In genomic region chr22:28243539-28243938, GRCh38 we compare ENCODE assay signal across 22 cellular contexts.
DNase-seq lines count a peak whose midpoint lies in the region; ATAC-seq and TF ChIP-seq lines count a peak whose summit lies in the region.
"Had no signal": no experiment of that assay in that cellular context is flagged by ENCODE, and none has a peak within 500 bp of the region (broad histone marks: within the 10 kb centered on the region; RNA-seq: fewer than 3 reads in every experiment).

No MANE protein-coding gene starts in this region.

- no peak for TF ChIP-seq CTCF in fibroblast of the aortic adventitia (IDR thresholded peaks at IDR 0.05; ENCODE audit: insufficient read depth, low read length)
- no peak for TF ChIP-seq CTCF in neural crest cell (conservative IDR thresholded peaks at IDR 0.05)
- TF ChIP-seq CTCF in breast epithelium (IDR thresholded peaks at IDR 0.05): no peak

- no peaks in the 10 kb centered on the region for H3K9me3 ChIP-seq in adipocyte (ENCODE audit: control insufficient read depth, low read length)
- no peaks in the 10 kb centered on the region for H3K9me3 ChIP-seq in breast epithelium
- H3K9me3 ChIP-seq: suprapubic skin had no signal

- no peak overlapping the region for H3K9ac ChIP-seq in adipocyte (ENCODE audit: low read length)

- peaks cover 6% of the 10 kb centered on the region for H3K36me3 Mint-ChIP-seq in neural crest cell (ENCODE audit: low read depth)
- H3K36me3 Mint-ChIP-seq: CD4-positive, alpha-beta memory T cell; IgD-negative memory B cell had no signal

- H3K4me1 ChIP-seq in adipocyte (ENCODE audit: control insufficient read depth, insufficient read depth, low read length) (peaks cover 42% of the 10 kb centered on the region), breast epithelium (no peaks in the 10 kb centered on the region)

- no peak overlapping the region for H3K27ac ChIP-seq in breast epithelium
- H3K27ac ChIP-seq: suprapubic skin had no signal

- H3K4me3 ChIP-seq in adipocyte (ENCODE audit: low read length) (no peak overlapping the region), fibroblast of the aortic adventitia (ENCODE audit: low read depth, low read length) (no peak overlapping the region), breast epithelium (no peak overlapping the region)
- H3K4me3 ChIP-seq: suprapubic skin had no signal

- H3K27ac Mint-ChIP-seq in neural crest cell (ENCODE audit: unreplicated experiment): peak overlapping the region; percentile 2
- H3K27ac Mint-ChIP-seq: CD4-positive, alpha-beta memory T cell; IgD-negative memory B cell had no signal

- no peaks in the 10 kb centered on the region for H3K36me3 ChIP-seq in adipocyte (ENCODE audit: control insufficient read depth, insufficient read depth, low read length, severe bottlenecking)
- no peaks in the 10 kb centered on the region for H3K36me3 ChIP-seq in breast epithelium
- H3K36me3 ChIP-seq: suprapubic skin had no signal

- TF ChIP-seq POLR2A in breast epithelium (IDR thresholded peaks at IDR 0.05): no peak

- ATAC-seq in HG03439 (IDR thresholded peaks at IDR 0.05; ENCODE audit: unreplicated experiment) (no peak), HG02884 (IDR thresholded peaks at IDR 0.05; ENCODE audit: unreplicated experiment) (no peak)
- ATAC-seq: left cardiac atrium, right cardiac atrium had no signal

- H3K4me3 Mint-ChIP-seq in neural crest cell: no peak overlapping the region
- H3K4me3 Mint-ChIP-seq: CD4-positive, alpha-beta memory T cell; IgD-negative memory B cell had no signal

- H3K9me3 Mint-ChIP-seq in neural crest cell: peaks cover 3% of the 10 kb centered on the region

- peaks cover 44% of the 10 kb centered on the region for H3K4me1 Mint-ChIP-seq in neural crest cell

- DNase-seq in EH (ENCODE audit: low read depth) (peak; percentile 46), adipocyte (ENCODE audit: low read depth) (peak; percentile 24), fibroblast of the aortic adventitia (ENCODE audit: low read depth) (peak; percentile 25), neural crest cell (ENCODE audit: low read depth, low spot score) (no peak), breast epithelium (ENCODE audit: low spot score in 2 of 2) (no peak), NCI-H748 treated with DMSO at 0.1 percent for 48 hours (lab: John Stamatoyannopoulos, UW) (no peak)
- DNase-seq: activated CD4-positive, alpha-beta T cell treated with anti-CD3 and anti-CD28 coated beads, Interleukin-2, amount 50 U/mL, for 1 hour; activated gamma-delta T cell treated with Interleukin-2 at 50 U/mL for 16 hours; CD4-positive, alpha-beta memory T cell; DMS79; foreskin melanocyte; left cardiac atrium; NCI-H187; NCI-H446 treated with DMSO at 0.1 percent for 48 hours; occipital lobe; right cardiac atrium; stimulated activated CD4-positive, alpha-beta T cell treated with anti-CD3 and anti-CD28 coated beads, Interleukin-15, amount 100 ng/mL, for 24 hours; T-helper 1 cell had no signal

- H3K27me3 Mint-ChIP-seq in neural crest cell (ENCODE audit: low read depth): no peaks in the 10 kb centered on the region

- intact Hi-C loops in breast epithelium (cut with DNase I; ENCODE audit: low total_unique reads): no loop called here

- H3K27me3 ChIP-seq in adipocyte (replicated peaks; ENCODE audit: control insufficient read depth, insufficient read depth, low read length) (no peaks in the 10 kb centered on the region), breast epithelium (no peaks in the 10 kb centered on the region)
- H3K27me3 ChIP-seq: suprapubic skin had no signal

Comparison
In these comparisons a context has a peak if more than half of its experiments do, and no peak if none do; other contexts are left out.
1. DNase-seq: peak in EH (single experiment), adipocyte (single experiment) and fibroblast of the aortic adventitia (single experiment); none in neural crest cell (single experiment), breast epithelium (0 of 2) and NCI-H748 treated with DMSO at 0.1 percent for 48 hours (single experiment).